8 cellular contexts compared by ENCODE assay signal in genomic region chr4:183504064-183504929, GRCh38. TPM values are rescaled to one million over a fixed set of nuclear protein-coding genes. Genes with fewer than 3 reads are reported as not detected.
DNase-seq lines count a peak whose midpoint lies in the region; ATAC-seq and TF ChIP-seq lines count a peak whose summit lies in the region.

No MANE protein-coding gene starts in this region.

- ATAC-seq in HG02798 (IDR thresholded peaks at IDR 0.05; ENCODE audit: poor library complexity, unreplicated experiment) (peak; percentile 78), heart right ventricle (peak; percentile 94 to 99 (median 96))

- intact Hi-C loops in adrenal gland (cut with DNase I) (loop anchor here in 1 of 2 donors (10.0 kb wide), 1 partner anchor 151 kb away; the partner anchor contains the start of genes RWDD4 and TRAPPC11), heart right ventricle (cut with DNase I) (loop anchor here in 7 of 10 donors (2.0 to 10.0 kb wide), 6 partner anchors 59 to 155 kb away; partner anchors contain the start of genes CDKN2AIP (in 4 of the 7), RWDD4 (in 4 of the 7) and TRAPPC11 (in 4 of the 7)), posterior vena cava (cut with DNase I) (loop anchor here in 1 of 2 donors (5.0 to 10.0 kb wide), 2 partner anchors 59 to 153 kb away; partner anchors contain the start of genes CDKN2AIP, RWDD4 and TRAPPC11)

- 0% methylated on average over 5 to 106 of the region's 106 CpGs for WGBS in adrenal gland, 4 donors
- 0% methylated on average over 100 to 106 of the region's 106 CpGs for WGBS in heart right ventricle, 2 donors

- H3K36me3 ChIP-seq in adrenal gland (replicated peaks in 1 of 2) (no peaks in the 10 kb centered on the region), heart right ventricle (no peaks in the 10 kb centered on the region)

- H3K4me1 ChIP-seq in adrenal gland (replicated peaks in 1 of 2): peaks cover 23 to 41% of the 10 kb centered on the region in 2 donors
- H3K4me1 ChIP-seq in heart right ventricle: peaks cover 0 to 50% (median 19%) of the 10 kb centered on the region in 9 donors

- TF ChIP-seq POLR2A in adrenal gland (IDR thresholded peaks at IDR 0.05): peak; percentile 48 to 90

- H3K9me3 ChIP-seq in adrenal gland (replicated peaks in 1 of 3): no peaks in the 10 kb centered on the region
- H3K9me3 ChIP-seq in heart right ventricle: no peaks in the 10 kb centered on the region

- H3K27ac ChIP-seq in adrenal gland: peak overlapping the region; percentile 93 to 99 (median 99)
- H3K27ac ChIP-seq in heart right ventricle: peak overlapping the region; percentile 78 to 99 (median 97)

- H3K4me3 ChIP-seq in GM12875 (ENCODE audit: low read depth, low read length) (peak overlapping the region; percentile 96), adrenal gland (peak overlapping the region; percentile 76 to 99 (median 87)), heart right ventricle (peak overlapping the region; percentile 77 to 100 (median 98))

- DNase-seq in NCI-H1417 treated with DMSO at 0.1 percent for 48 hours (lab: John Stamatoyannopoulos, UW) (peak; percentile 60), SW480 (ENCODE audit: low spot score) (peak; percentile 92), adrenal gland (peak; percentile 99 to 100 (median 99)), heart right ventricle (peak; percentile 99), posterior vena cava (ENCODE audit: low spot score) (peak; percentile 100), ureter (ENCODE audit: low spot score) (peak; percentile 99)

- no peaks in the 10 kb centered on the region for H3K27me3 ChIP-seq in adrenal gland
- no peaks in the 10 kb centered on the region for H3K27me3 ChIP-seq in heart right ventricle

- TF ChIP-seq CTCF in GM12875 (IDR thresholded peaks at IDR 0.05; ENCODE audit: borderline replicate concordance, insufficient read depth, low read depth, low read length) (no peak; the same call in 1 of the 2 replicates), adrenal gland (IDR thresholded peaks at IDR 0.05) (peak in 4 of 6 experiments; percentile 21 to 34 (median 32)), heart right ventricle (IDR thresholded peaks at IDR 0.05) (peak in 7 of 9 donors; percentile 9 to 55 (median 21))

RNA-seq across cellular contexts. Expression of gene ING2, which starts 0.6 kb away (rescaled TPM):
- total RNA-seq in adrenal gland: 10 to 100 TPM; 26.2 to 53.4 (median 43.6) TPM
- polyA plus RNA-seq in adrenal gland: 100 to 1,000 TPM in 1 of 3 donors, 10 to 100 TPM in 2; 18.9 to 119 (median 27.5) TPM
- total RNA-seq in heart right ventricle: 1 to 10 TPM; 4.0 to 8.2 (median 5.2) TPM
- 1 to 10 TPM; 1.7 to 8.6 TPM for polyA plus RNA-seq in heart right ventricle
- 10 to 100 TPM in 1 of 2 donors, 1 to 10 TPM in 1; 9.2 to 11.8 TPM for total RNA-seq in posterior vena cava
- 10.3 TPM for total RNA-seq in ureter

RNA-seq across cellular contexts. Expression of gene CDKN2AIP, which starts 59.9 kb away (rescaled TPM):
- total RNA-seq in adrenal gland (10 to 100 TPM; 11.5 to 24.4 (median 16.0) TPM), heart right ventricle (10 to 100 TPM in 5 of 10 donors, 1 to 10 TPM in 5; 8.0 to 12.7 (median 10.0) TPM), posterior vena cava (10 to 100 TPM; 10.8 to 11.0 TPM), ureter (15.0 TPM)
- polyA plus RNA-seq in adrenal gland (10 to 100 TPM in 2 of 3 donors, 1 to 10 TPM in 1; 8.6 to 14.4 (median 10.5) TPM), heart right ventricle (1 to 10 TPM; 5.6 to 7.0 TPM)

Comparison
In these comparisons a context has a peak if more than half of its experiments do, and no peak if none do; other contexts are left out.
1. Peak in every context shown above with its lines: DNase-seq, ATAC-seq, H3K4me3 ChIP-seq and H3K27ac ChIP-seq.